12 cellular contexts compared by ENCODE assay signal in the genomic region with DNA sequence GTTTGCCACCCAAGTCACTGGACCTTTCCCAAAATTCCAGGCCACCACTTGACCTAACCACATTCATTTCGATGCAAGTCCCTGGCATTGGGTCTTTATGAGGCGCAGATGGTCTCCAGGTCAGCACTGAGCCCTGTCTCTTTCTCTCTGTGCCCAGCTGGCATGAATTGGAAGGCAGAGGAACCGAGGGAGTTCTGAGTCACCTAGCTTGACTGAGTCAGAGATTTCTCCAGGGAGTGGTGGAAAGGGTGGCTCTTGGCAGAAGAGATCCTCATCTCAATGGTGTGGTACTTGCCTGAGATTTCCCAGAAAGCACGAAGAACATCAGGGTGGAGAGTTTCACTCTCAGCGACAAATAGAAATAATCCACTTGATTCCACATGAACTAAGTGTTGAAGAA. TPM values are rescaled to one million over a fixed set of nuclear protein-coding genes. Genes with fewer than 3 reads are reported as not detected.
DNase-seq lines count a peak whose midpoint lies in the region; FAIRE-seq and TF ChIP-seq lines count a peak whose summit lies in the region.
"Had no signal": no experiment of that assay in that cellular context is flagged by ENCODE, and none has a peak within 500 bp of the region (broad histone marks: within the 10 kb centered on the region; RNA-seq: fewer than 3 reads in every experiment).

No MANE protein-coding gene starts in this region.

- H3K4me2 ChIP-seq in fibroblast of lung (ENCODE audit: extremely low read depth, insufficient read depth, low read length) = no peak overlapping the region
- no peak overlapping the region for H3K4me2 ChIP-seq in hepatocyte

- H4K20me1 ChIP-seq in fibroblast of lung (ENCODE audit: control insufficient read depth, extremely low read depth, insufficient read depth, low read length) (no peaks in the 10 kb centered on the region), hepatocyte (ENCODE audit: insufficient read depth, poor library complexity, severe bottlenecking) (no peaks in the 10 kb centered on the region)

- TF ChIP-seq CTCF in fibroblast of lung (conservative IDR thresholded peaks at IDR 0.05 in 1 of 2, IDR thresholded peaks at IDR 0.05 in 1 of 2; ENCODE audit: low read depth in 1 of 2, low read length in 2 of 2) (no peak), hepatocyte (IDR thresholded peaks at IDR 0.05; ENCODE audit: poor library complexity) (no peak), D721Med (IDR thresholded peaks at IDR 0.05; ENCODE audit: insufficient read depth, missing control alignments) (no peak)

- no peaks in the 10 kb centered on the region for H3K79me2 ChIP-seq in fibroblast of lung (ENCODE audit: control insufficient read depth, insufficient read depth, low read length)
- no peaks in the 10 kb centered on the region for H3K79me2 ChIP-seq in hepatocyte

- H3K36me3 ChIP-seq in SJSA1 (no peaks in the 10 kb centered on the region), fibroblast of lung (ENCODE audit: control insufficient read depth, insufficient read depth, low read length) (no peaks in the 10 kb centered on the region), hepatocyte (replicated peaks; ENCODE audit: insufficient read depth, low read depth) (no peaks in the 10 kb centered on the region)
- H3K36me3 ChIP-seq: suprapubic skin had no signal

- H3K4me1 ChIP-seq in SJSA1 (replicated peaks) (peaks cover 55% of the 10 kb centered on the region), fibroblast of lung (ENCODE audit: control insufficient read depth, extremely low read depth, insufficient read depth, low read length) (peaks cover 12% of the 10 kb centered on the region), hepatocyte (ENCODE audit: insufficient read depth) (no peaks in the 10 kb centered on the region)
- H3K4me1 ChIP-seq: suprapubic skin had no signal

- H3K27ac ChIP-seq in SJSA1 (no peak overlapping the region), fibroblast of lung (ENCODE audit: insufficient read depth, low read length) (no peak overlapping the region), hepatocyte (no peak overlapping the region)
- H3K27ac ChIP-seq: 22Rv1, suprapubic skin had no signal

- no peaks in the 10 kb centered on the region for H3K27me3 ChIP-seq in SJSA1 (replicated peaks)
- H3K27me3 ChIP-seq in fibroblast of lung (ENCODE audit: control insufficient read depth, insufficient read depth, low read length) = no peaks in the 10 kb centered on the region
- no peaks in the 10 kb centered on the region for H3K27me3 ChIP-seq in hepatocyte
- H3K27me3 ChIP-seq: suprapubic skin had no signal

- no peaks in the 10 kb centered on the region for H3K9me3 ChIP-seq in SJSA1 (replicated peaks)
- no peaks in the 10 kb centered on the region for H3K9me3 ChIP-seq in fibroblast of lung (ENCODE audit: control insufficient read depth, insufficient read depth, low read depth, low read length)
- no peaks in the 10 kb centered on the region for H3K9me3 ChIP-seq in hepatocyte (ENCODE audit: low read depth)
- H3K9me3 ChIP-seq: suprapubic skin had no signal

- H3K4me3 ChIP-seq in SJSA1 = no peak overlapping the region
- no peak overlapping the region for H3K4me3 ChIP-seq in fibroblast of lung (replicated peaks in 1 of 4; ENCODE audit: control extremely low read depth in 1 of 4, insufficient read depth in 1 of 4, low read depth in 3 of 4, low read length in 4 of 4)
- no peak overlapping the region for H3K4me3 ChIP-seq in hepatocyte
- H3K4me3 ChIP-seq: suprapubic skin had no signal

- DNase-seq in DMS53 (lab: John Stamatoyannopoulos, UW) = peak; percentile 10
- DNase-seq in DMS53 treated with DMSO at 0.1 percent for 48 hours (lab: John Stamatoyannopoulos, UW; ENCODE audit: unreplicated experiment) = no peak
- DNase-seq in SJSA1 (ENCODE audit: low read depth in 1 of 2, low spot score in 2 of 2) = peak; percentile 87 to 90
- peak; percentile 28 to 58 for DNase-seq in fibroblast of lung (ENCODE audit: low read depth in 2 of 2)
- DNase-seq in hepatocyte (ENCODE audit: low spot score) = no peak
- no peak for DNase-seq in stimulated activated CD4-positive, alpha-beta T cell treated with anti-CD3 and anti-CD28 coated beads, Interleukin-2, amount 100 ng/mL, for 24 hours
- no peak for DNase-seq in D721Med (ENCODE audit: insufficient read length, low spot score)
- no peak for DNase-seq in NCI-H748 (lab: John Stamatoyannopoulos, UW; ENCODE audit: unreplicated experiment)
- DNase-seq: dermis blood vessel endothelial cell, NCI-H69 had no signal

- H2AFZ ChIP-seq in fibroblast of lung (ENCODE audit: low read length) (no peak overlapping the region), hepatocyte (no peak overlapping the region)

- H3K9ac ChIP-seq in fibroblast of lung (ENCODE audit: insufficient read depth, low read length) = no peak overlapping the region

- WGBS in hepatocyte (ENCODE audit: low lambda C conversion rate, missing lambda C conversion rate) = 92% methylated on average over 5 of the region's 5 CpGs

- no peaks in the 10 kb centered on the region for H3K9me2 ChIP-seq in hepatocyte (replicated peaks; ENCODE audit: insufficient read depth)

- no peak for FAIRE-seq in D721Med (lab: Jason Lieb, UNC)

RNA-seq across cellular contexts. Expression of gene WDR36, which starts 43.8 kb away (rescaled TPM):
- 26.4 and 54.9 TPM in 2 replicates for total RNA-seq in SJSA1 (2014; rRNA removed; shearing (Covaris generic))
- total RNA-seq in fibroblast of lung (55.8 and 56.8 TPM in 2 replicates), hepatocyte (28.7 and 31.7 TPM in 2 replicates)
- polyA plus RNA-seq in fibroblast of lung (34.7 and 41.1 TPM in 2 replicates), hepatocyte (9.1 and 9.3 TPM in 2 replicates)
- 14.8 and 18.2 TPM in 2 replicates for polyA plus RNA-seq in fibroblast of lung (2012)
- polyA minus RNA-seq in fibroblast of lung (ENCODE audit: low replicate concordance) = 11.0 and 16.4 TPM in 2 replicates

Comparison
In these comparisons a context has a peak if more than half of its experiments do, and no peak if none do; other contexts are left out.
1. DNase-seq: peak in DMS53 (single experiment), SJSA1 (2 of 2) and fibroblast of lung (2 of 2); none in DMS53 treated with DMSO at 0.1 percent for 48 hours (single experiment), hepatocyte (single experiment), stimulated activated CD4-positive, alpha-beta T cell treated with anti-CD3 and anti-CD28 coated beads, Interleukin-2, amount 100 ng/mL, for 24 hours (0 of 2), D721Med (single experiment) and NCI-H748 (single experiment).